Comparison of ENCODE assay signal across 8 cellular contexts in the genomic region with DNA sequence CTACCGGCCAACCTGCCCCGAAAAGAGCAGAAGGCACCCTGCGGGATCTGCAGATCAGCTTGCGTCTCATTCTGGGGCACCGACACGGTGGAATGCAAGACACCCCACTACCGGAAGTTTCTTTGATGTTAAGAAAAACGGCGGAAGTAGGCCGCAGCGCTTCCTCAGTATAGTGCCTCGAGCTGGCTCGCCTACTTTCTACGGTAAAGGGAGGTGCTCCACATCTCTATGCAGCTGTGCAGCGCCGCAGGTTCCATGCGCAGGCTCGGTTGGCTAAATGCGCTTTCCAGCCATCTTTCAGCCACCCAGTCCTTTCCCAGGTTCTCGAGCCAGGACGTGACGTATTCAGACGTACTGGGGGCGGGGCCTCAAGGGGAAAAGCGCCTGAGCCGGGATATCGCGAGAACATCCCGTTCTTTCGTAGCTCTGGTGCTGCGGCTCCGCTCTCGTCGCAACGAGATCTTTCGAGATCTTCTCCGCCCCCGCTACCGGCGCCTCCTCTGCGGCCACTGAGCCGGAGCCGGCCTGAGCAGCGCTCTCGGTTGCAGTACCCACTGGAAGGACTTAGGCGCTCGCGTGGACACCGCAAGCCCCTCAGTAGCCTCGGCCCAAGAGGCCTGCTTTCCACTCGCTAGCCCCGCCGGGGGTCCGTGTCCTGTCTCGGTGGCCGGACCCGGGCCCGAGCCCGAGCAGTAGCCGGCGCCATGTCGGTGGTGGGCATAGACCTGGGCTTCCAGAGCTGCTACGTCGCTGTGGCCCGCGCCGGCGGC. TPM values are rescaled to one million over a fixed set of nuclear protein-coding genes. Genes with fewer than 3 reads are reported as not detected.
DNase-seq lines count a peak whose midpoint lies in the region; ATAC-seq lines count a peak whose summit lies in the region.

A gene (plus strand): TSS at position 467 of the 770 bp plus-strand sequence. CDS start 238 bp downstream, at position 705.

- peaks cover 41% of the 10 kb centered on the region for H3K36me3 Mint-ChIP-seq in dendritic cell treated with granulocyte-macrophage colony-stimulating factor and Interleukin-4, amounts not matched to agents 40 ng/mL and 50 ng/mL, for 4 days (ENCODE audit: low read depth)

- peaks cover 10% of the 10 kb centered on the region for H3K27me3 Mint-ChIP-seq in dendritic cell treated with granulocyte-macrophage colony-stimulating factor and Interleukin-4, amounts not matched to agents 40 ng/mL and 50 ng/mL, for 4 days

- H3K9me3 Mint-ChIP-seq in dendritic cell treated with granulocyte-macrophage colony-stimulating factor and Interleukin-4, amounts not matched to agents 40 ng/mL and 50 ng/mL, for 4 days, result no peaks in the 10 kb centered on the region

- intact Hi-C loops in dendritic cell treated with granulocyte-macrophage colony-stimulating factor and Interleukin-4, amounts not matched to agents 40 ng/mL and 50 ng/mL, for 4 days (cut with micrococcal nuclease), result loop anchor here (1.0 kb wide), 2 partner anchors 25 to 88 kb away; a partner anchor contains a TSS

- H3K4me1 Mint-ChIP-seq in dendritic cell treated with granulocyte-macrophage colony-stimulating factor and Interleukin-4, amounts not matched to agents 40 ng/mL and 50 ng/mL, for 4 days (ENCODE audit: low read depth), result peaks cover 42% of the 10 kb centered on the region

- peak within 1 kb of the TSS; percentile 93 for H3K4me3 Mint-ChIP-seq in dendritic cell treated with granulocyte-macrophage colony-stimulating factor and Interleukin-4, amounts not matched to agents 40 ng/mL and 50 ng/mL, for 4 days

- H3K27ac Mint-ChIP-seq in dendritic cell treated with granulocyte-macrophage colony-stimulating factor and Interleukin-4, amounts not matched to agents 40 ng/mL and 50 ng/mL, for 4 days, result peak within 1 kb of the TSS; percentile 99

- DNase-seq in C1 segment of cervical spinal cord (lab: John Stamatoyannopoulos, UW), result peak; percentile 57 to 97 (median 94)
- peak; percentile 97 for DNase-seq in NCI-H748 treated with DMSO at 0.1 percent for 48 hours (lab: John Stamatoyannopoulos, UW)
- peak; percentile 87 to 96 for DNase-seq in activated CD4-positive, alpha-beta T cell treated with anti-CD3 and anti-CD28 coated beads, Interleukin-2, amount 50 U/mL, for 24 hours (ENCODE audit: low read depth in 1 of 2, low spot score in 1 of 2)
- DNase-seq in left lobe of liver (ENCODE audit: low spot score), result peak; percentile 99
- DNase-seq in stimulated activated CD4-positive, alpha-beta T cell treated with anti-CD3 and anti-CD28 coated beads, Interleukin-2, amount 100 ng/mL, for 4 hours (ENCODE audit: low read depth), result peak; percentile 96

- peak; percentile 84 for ATAC-seq in GM19372 (IDR thresholded peaks at IDR 0.05; ENCODE audit: low read depth, unreplicated experiment)
- ATAC-seq in HG03558 (IDR thresholded peaks at IDR 0.05; ENCODE audit: extremely low read depth, unreplicated experiment), result peak; percentile 76
- ATAC-seq in left lobe of liver, result peak; percentile 87

RNA-seq across cellular contexts. Expression of the gene that starts here (rescaled TPM):
- total RNA-seq in left lobe of liver, result 30.8 TPM

Comparison
In these comparisons a context has a peak if more than half of its experiments do, and no peak if none do; other contexts are left out.
1. Peak in every context shown above with its lines: DNase-seq and ATAC-seq.